In the genomic region with DNA sequence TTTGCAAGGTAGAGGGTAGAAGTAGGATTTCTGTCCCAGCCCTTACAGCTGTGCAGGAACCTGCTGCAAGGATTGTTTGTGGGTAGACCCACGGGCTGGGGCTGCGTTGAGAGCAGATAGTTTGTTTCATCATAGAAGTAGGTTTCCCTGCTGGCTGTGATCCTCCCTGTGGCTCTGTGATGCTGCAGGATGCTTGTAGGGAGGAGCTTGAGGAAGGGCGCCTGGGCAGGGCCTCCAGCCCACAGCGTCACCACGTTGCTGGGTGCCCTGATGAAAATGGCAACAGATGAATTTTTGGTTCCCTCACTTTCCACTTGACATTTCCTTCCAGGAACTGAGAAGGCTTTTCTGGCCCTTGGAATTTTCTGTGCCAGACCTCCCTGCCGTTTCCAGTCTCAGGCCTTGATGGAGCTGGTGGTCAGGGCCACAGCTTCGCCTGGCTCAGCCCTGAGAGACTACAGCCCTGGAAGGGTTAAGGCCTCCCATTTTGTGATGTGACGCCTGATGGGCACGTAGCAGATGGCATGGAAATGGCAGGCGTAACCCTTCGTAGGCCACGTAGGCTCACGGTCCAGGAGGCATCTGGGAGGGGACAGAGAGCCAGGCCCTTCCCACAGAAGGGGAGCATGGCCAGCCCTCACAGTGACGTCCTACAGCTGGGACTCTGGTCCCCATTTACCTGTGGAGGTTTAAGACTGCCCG, we compare ENCODE assay signal across 11 cellular contexts. TPM values are rescaled to one million over a fixed set of nuclear protein-coding genes. Genes with fewer than 3 reads are reported as not detected.
DNase-seq lines count a peak whose midpoint lies in the region; ATAC-seq, FAIRE-seq and TF ChIP-seq lines count a peak whose summit lies in the region.
"Had no signal": no experiment of that assay in that cellular context is flagged by ENCODE, and none has a peak within 500 bp of the region (broad histone marks: within the 10 kb centered on the region; RNA-seq: fewer than 3 reads in every experiment).

No MANE protein-coding gene starts in this region.

- CTCF ChIA-PET in activated naive CD4-positive, alpha-beta T cell treated with anti-CD3 and anti-CD28 coated beads, Interleukin-2, amount 10 ng/mL, durations not matched to agents 7 days and 5 days (lab: Charles Lee) = interaction anchor here (1.1 kb wide), 1 partner anchor 43 kb away, joined by 5 read pairs; no protein-coding TSS in a partner anchor
- CTCF ChIA-PET in OCI-LY7 (lab: Charles Lee; ENCODE audit: unreplicated experiment) = no interaction called here

- H3K36me3 Mint-ChIP-seq in activated naive CD4-positive, alpha-beta T cell treated with anti-CD3 and anti-CD28 coated beads, Interleukin-2, amount 10 ng/mL, durations not matched to agents 7 days and 5 days = peaks cover 40% of the 10 kb centered on the region

- H2AFZ ChIP-seq in OCI-LY7 (ENCODE audit: low read length) = no peak overlapping the region

- H3K36me3 ChIP-seq in cardiac muscle cell (no peaks in the 10 kb centered on the region), left ventricle myocardium inferior (no peaks in the 10 kb centered on the region), kidney (ENCODE audit: control insufficient read depth in 1 of 2, insufficient read depth in 2 of 2, low read length in 2 of 2) (peaks cover 0 to 7% of the 10 kb centered on the region in 2 donors), stomach (peaks cover 0 to 4% (median 1%) of the 10 kb centered on the region in 4 donors), OCI-LY7 (ENCODE audit: insufficient read depth, low read length) (peaks cover 39% of the 10 kb centered on the region)
- H3K36me3 ChIP-seq: ascending aorta had no signal

- H3K4me3 Mint-ChIP-seq in activated naive CD4-positive, alpha-beta T cell treated with anti-CD3 and anti-CD28 coated beads, Interleukin-2, amount 10 ng/mL, durations not matched to agents 7 days and 5 days = no peak overlapping the region

- peaks cover 13% of the 10 kb centered on the region; the same call in 1 of the 2 replicates for H4K20me1 ChIP-seq in OCI-LY7 (ENCODE audit: insufficient read depth, low read length)

- peak overlapping the region; percentile 76 for H3K27ac Mint-ChIP-seq in activated naive CD4-positive, alpha-beta T cell treated with anti-CD3 and anti-CD28 coated beads, Interleukin-2, amount 10 ng/mL, durations not matched to agents 7 days and 5 days

- peaks cover 15% of the 10 kb centered on the region for H3K4me1 ChIP-seq in cardiac muscle cell (ENCODE audit: low read depth)
- H3K4me1 ChIP-seq in left ventricle myocardium inferior = peaks cover 65% of the 10 kb centered on the region
- H3K4me1 ChIP-seq in kidney (ENCODE audit: control insufficient read depth in 1 of 2, insufficient read depth in 1 of 2, low read depth in 1 of 2, low read length in 2 of 2) = peaks cover 4 to 24% of the 10 kb centered on the region in 2 donors
- peaks cover 27 to 90% (median 69%) of the 10 kb centered on the region in 4 donors for H3K4me1 ChIP-seq in stomach
- peaks cover 36% of the 10 kb centered on the region for H3K4me1 ChIP-seq in OCI-LY7 (ENCODE audit: insufficient read depth, low read length, poor library complexity, severe bottlenecking)

- H3K4me1 Mint-ChIP-seq in activated naive CD4-positive, alpha-beta T cell treated with anti-CD3 and anti-CD28 coated beads, Interleukin-2, amount 10 ng/mL, durations not matched to agents 7 days and 5 days = peaks cover 91% of the 10 kb centered on the region

- no peak for TF ChIP-seq CTCF in cardiac muscle cell (IDR thresholded peaks at IDR 0.05; ENCODE audit: low read depth, low read length)
- no peak for TF ChIP-seq CTCF in left ventricle myocardium inferior (IDR thresholded peaks at IDR 0.05; ENCODE audit: borderline replicate concordance)
- TF ChIP-seq CTCF in kidney (IDR thresholded peaks at IDR 0.05; ENCODE audit: borderline replicate concordance, extremely low read depth, insufficient read depth) = no peak
- TF ChIP-seq CTCF in stomach (IDR thresholded peaks at IDR 0.05) = no peak
- TF ChIP-seq CTCF in OCI-LY7 (conservative IDR thresholded peaks at IDR 0.05; ENCODE audit: low read length) = no peak
- no peak for TF ChIP-seq CTCF in omental fat pad (IDR thresholded peaks at IDR 0.05)

- peaks cover 2% of the 10 kb centered on the region for H3K9me3 Mint-ChIP-seq in activated naive CD4-positive, alpha-beta T cell treated with anti-CD3 and anti-CD28 coated beads, Interleukin-2, amount 10 ng/mL, durations not matched to agents 7 days and 5 days

- no peak for TF ChIP-seq POLR2A in stomach (IDR thresholded peaks at IDR 0.05)

- peaks cover 98% of the 10 kb centered on the region for H3K79me2 ChIP-seq in OCI-LY7 (ENCODE audit: insufficient read depth, low read depth, low read length)

- H3K27ac ChIP-seq in cardiac muscle cell = peak overlapping the region; percentile 73
- H3K27ac ChIP-seq in left ventricle myocardium inferior (replicated peaks) = no peak overlapping the region
- peak overlapping the region in 1 of 2 donors; percentile 16 for H3K27ac ChIP-seq in kidney (ENCODE audit: low read depth in 2 of 2, low read length in 2 of 2)
- peak overlapping the region; percentile 16 to 60 (median 48) for H3K27ac ChIP-seq in stomach
- H3K27ac ChIP-seq in OCI-LY7 (ENCODE audit: low read depth, low read length, poor library complexity, severe bottlenecking) = no peak overlapping the region

- H3K9me2 ChIP-seq in OCI-LY7 (ENCODE audit: insufficient read depth, low read length) = no peaks in the 10 kb centered on the region

- no peak for FAIRE-seq in kidney (lab: Jason Lieb, UNC)
- FAIRE-seq: GM12892 had no signal

- intact Hi-C loops in left ventricle myocardium inferior (cut with micrococcal nuclease) = no loop called here
- intact Hi-C loops in kidney (cut with DNase I) = no loop called here
- intact Hi-C loops in stomach (cut with DNase I; ENCODE audit: low total_unique reads) = no loop called here
- intact Hi-C loops in OCI-LY7 (cut with micrococcal nuclease; ENCODE audit: unreplicated experiment) = no loop called here

- H3K27me3 Mint-ChIP-seq in activated naive CD4-positive, alpha-beta T cell treated with anti-CD3 and anti-CD28 coated beads, Interleukin-2, amount 10 ng/mL, durations not matched to agents 7 days and 5 days = no peaks in the 10 kb centered on the region

- no peak overlapping the region for H3K4me3 ChIP-seq in cardiac muscle cell
- no peak overlapping the region for H3K4me3 ChIP-seq in left ventricle myocardium inferior
- H3K4me3 ChIP-seq in kidney (ENCODE audit: low read length in 2 of 2) = no peak overlapping the region
- H3K4me3 ChIP-seq in stomach = no peak overlapping the region
- no peak overlapping the region for H3K4me3 ChIP-seq in OCI-LY7 (ENCODE audit: low read depth, low read length, poor library complexity, severe bottlenecking)
- H3K4me3 ChIP-seq: ascending aorta had no signal

- H3K9me3 ChIP-seq in cardiac muscle cell (ENCODE audit: low read depth) = no peaks in the 10 kb centered on the region
- no peaks in the 10 kb centered on the region for H3K9me3 ChIP-seq in left ventricle myocardium inferior (replicated peaks)
- no peaks in the 10 kb centered on the region for H3K9me3 ChIP-seq in kidney (ENCODE audit: control insufficient read depth in 1 of 2, low read length in 2 of 2)
- H3K9me3 ChIP-seq in stomach = no peaks in the 10 kb centered on the region
- H3K9me3 ChIP-seq in OCI-LY7 (ENCODE audit: low read length) = no peaks in the 10 kb centered on the region
- H3K9me3 ChIP-seq: ascending aorta had no signal

- H3K4me2 ChIP-seq in OCI-LY7 (ENCODE audit: low read length) = no peak overlapping the region

- no peak for ATAC-seq in GM21515 (IDR thresholded peaks at IDR 0.05; ENCODE audit: unreplicated experiment)
- ATAC-seq in omental fat pad (ENCODE audit: low FRiP score) = no peak

- no peak overlapping the region for H3K9ac ChIP-seq in kidney (ENCODE audit: low read length in 2 of 2)

- no peak for TF ChIP-seq EP300 in stomach (IDR thresholded peaks at IDR 0.05)

- DNase-seq in cardiac muscle cell (ENCODE audit: low read depth in 1 of 2, low spot score in 1 of 2) (no peak), left ventricle myocardium inferior (no peak), kidney (peak; percentile 59), stomach (no peak), OCI-LY7 (ENCODE audit: low spot score) (no peak), omental fat pad (ENCODE audit: low spot score) (no peak)
- DNase-seq in activated naive CD4-positive, alpha-beta T cell treated with anti-CD3 and anti-CD28 coated beads, Interleukin-2, amount 10 ng/mL, durations not matched to agents 7 days and 5 days = peak; percentile 80
- DNase-seq: NCI-H446 treated with DMSO at 0.1 percent for 48 hours had no signal

- no TSS peak for BruUV-seq in OCI-LY7 (replicated peaks; lab: Mats Ljungman, UMichigan)

- H3K27me3 ChIP-seq in cardiac muscle cell = no peaks in the 10 kb centered on the region
- H3K27me3 ChIP-seq in left ventricle myocardium inferior (ENCODE audit: low read depth) = no peaks in the 10 kb centered on the region
- no peaks in the 10 kb centered on the region for H3K27me3 ChIP-seq in stomach
- H3K27me3 ChIP-seq: ascending aorta had no signal

- 52 to 68% (median 58%) methylated on average over 15 of the region's 15 CpGs for WGBS in stomach, 5 donors

- POLR2A ChIA-PET in OCI-LY7 (lab: Charles Lee) = no interaction called here

RNA-seq across cellular contexts. Expression of gene GATAD2A, which starts 42.2 kb away (rescaled TPM):
- total RNA-seq in cardiac muscle cell (72.9 and 98.3 TPM in 2 replicates), left ventricle myocardium inferior (24.1 TPM), kidney (91.0 TPM), stomach (100 to 1,000 TPM in 1 of 5 donors, 10 to 100 TPM in 3, 1 to 10 TPM in 1; 9.3 to 119 (median 27.2) TPM), OCI-LY7 (2022) (126 and 156 TPM in 2 replicates), omental fat pad (10 to 100 TPM; 25.9 to 80.3 (median 35.9) TPM)
- polyA plus RNA-seq in cardiac muscle cell (32.3 and 39.4 TPM in 2 replicates), kidney (ENCODE audit: insufficient read depth, low read depth, low replicate concordance) (18.0 TPM), stomach (10 to 100 TPM; 10.1 to 21.4 (median 17.9) TPM)
- 62.8 and 73.4 TPM in 2 replicates for total RNA-seq in OCI-LY7 (2014; rRNA removed; shearing (Covaris generic))

Comparison
In these comparisons a context has a peak if more than half of its experiments do, and no peak if none do; other contexts are left out.
1. H3K27ac ChIP-seq: peak in cardiac muscle cell (single experiment) and stomach (5 of 5); none in left ventricle myocardium inferior (single experiment) and OCI-LY7 (single experiment).
2. DNase-seq: peak in activated naive CD4-positive, alpha-beta T cell treated with anti-CD3 and anti-CD28 coated beads, Interleukin-2, amount 10 ng/mL, durations not matched to agents 7 days and 5 days (single experiment) and kidney (single experiment); none in cardiac muscle cell (0 of 2), left ventricle myocardium inferior (single experiment), stomach (single experiment), OCI-LY7 (single experiment) and omental fat pad (single experiment).